In genomic region chr3:143974877-143975238, GRCh38 we compare ENCODE assay signal across 8 cellular contexts. TPM values are rescaled to one million over a fixed set of nuclear protein-coding genes. Genes with fewer than 3 reads are reported as not detected.
DNase-seq lines count a peak whose midpoint lies in the region; ATAC-seq and TF ChIP-seq lines count a peak whose summit lies in the region.

No MANE protein-coding gene starts in this region.

- H3K9me3 ChIP-seq in left ventricle myocardium inferior (replicated peaks) = no peaks in the 10 kb centered on the region
- H3K9me3 ChIP-seq in lower lobe of right lung = no peaks in the 10 kb centered on the region
- no peaks in the 10 kb centered on the region for H3K9me3 ChIP-seq in uterus

- TF ChIP-seq POLR2A in uterus (IDR thresholded peaks at IDR 0.05) = no peak

- in situ Hi-C loops in astrocyte of the spinal cord (cut with HindIII; ENCODE audit: low sequenced_read_pairs) = no loop called here

- peaks cover 63% of the 10 kb centered on the region for H3K4me1 ChIP-seq in left ventricle myocardium inferior
- H3K4me1 ChIP-seq in lower lobe of right lung = peaks cover 43% of the 10 kb centered on the region
- H3K4me1 ChIP-seq in uterus = no peaks in the 10 kb centered on the region

- intact Hi-C loops in left ventricle myocardium inferior (cut with micrococcal nuclease) (no loop called here), Right ventricle myocardium inferior (cut with DNase I) (loop anchor here (5.0 kb wide), 1 partner anchor 973 kb away; the partner anchor contains the start of gene U2SURP), lower lobe of right lung (cut with DNase I) (loop anchor here (10.0 kb wide), 1 partner anchor 800 kb away; no protein-coding TSS in a partner anchor), uterus (cut with DNase I; ENCODE audit: low total_unique reads) (no loop called here)

- H3K27me3 ChIP-seq in left ventricle myocardium inferior (ENCODE audit: low read depth) = no peaks in the 10 kb centered on the region
- no peaks in the 10 kb centered on the region for H3K27me3 ChIP-seq in lower lobe of right lung (ENCODE audit: low read depth)
- no peaks in the 10 kb centered on the region for H3K27me3 ChIP-seq in uterus

- H3K27ac ChIP-seq in left ventricle myocardium inferior (replicated peaks) (peak overlapping the region; percentile 99), lower lobe of right lung (no peak overlapping the region), uterus (peak overlapping the region; percentile 94 to 98)

- no peaks in the 10 kb centered on the region for H3K36me3 ChIP-seq in left ventricle myocardium inferior
- no peaks in the 10 kb centered on the region for H3K36me3 ChIP-seq in lower lobe of right lung
- no peaks in the 10 kb centered on the region for H3K36me3 ChIP-seq in uterus

- H3K4me3 ChIP-seq in left ventricle myocardium inferior (peak overlapping the region; percentile 96), astrocyte of the spinal cord (ENCODE audit: low read depth, low read length) (peak overlapping the region; percentile 79), lower lobe of right lung (peak overlapping the region; percentile 93), uterus (peak overlapping the region in 1 of 2 donors; percentile 71)

- DNase-seq in left ventricle myocardium inferior (no peak), Right ventricle myocardium inferior (ENCODE audit: missing footprints) (no peak), astrocyte of the spinal cord (ENCODE audit: low read depth, low spot score) (peak; percentile 33), lower lobe of right lung (no peak), uterus (no peak), SKM-1 treated with dmso at 0.1 percent for 144 hours (lab: John Stamatoyannopoulos, UW; ENCODE audit: unreplicated experiment) (no peak), NCI-H2196 treated with DMSO at 0.1 percent for 48 hours (lab: John Stamatoyannopoulos, UW; ENCODE audit: unreplicated experiment) (no peak)

- TF ChIP-seq CTCF in left ventricle myocardium inferior (IDR thresholded peaks at IDR 0.05; ENCODE audit: borderline replicate concordance) (no peak), astrocyte of the spinal cord (IDR thresholded peaks at IDR 0.05; ENCODE audit: low read depth, low read length) (no peak), lower lobe of right lung (IDR thresholded peaks at IDR 0.05) (no peak), uterus (IDR thresholded peaks at IDR 0.05) (no peak)

- ATAC-seq in Right ventricle myocardium inferior (no peak), lower lobe of right lung (no peak), GM19397 (IDR thresholded peaks at IDR 0.05; ENCODE audit: unreplicated experiment) (no peak)

RNA-seq across cellular contexts. Expression of gene DIPK2A, which starts 3.2 kb away (rescaled TPM):
- total RNA-seq in left ventricle myocardium inferior (8.4 TPM), Right ventricle myocardium inferior (9.0 TPM), lower lobe of right lung (22.4 TPM), uterus (100 to 1,000 TPM in 1 of 4 donors, 10 to 100 TPM in 2, 1 to 10 TPM in 1; 10.0 to 102 (median 34.3) TPM)

Comparison
In these comparisons a context has a peak if more than half of its experiments do, and no peak if none do; other contexts are left out.
1. intact Hi-C loops: an anchor here in Right ventricle myocardium inferior (5.0 kb wide) and lower lobe of right lung (10.0 kb wide); none called in left ventricle myocardium inferior and uterus.